In genomic region chr19:50657672-50658437, GRCh38 we compare ENCODE assay signal across 8 cellular contexts. TPM values are rescaled to one million over a fixed set of nuclear protein-coding genes. Genes with fewer than 3 reads are reported as not detected.
DNase-seq lines count a peak whose midpoint lies in the region; ATAC-seq and TF ChIP-seq lines count a peak whose summit lies in the region.

No MANE protein-coding gene starts in this region.

- peak; percentile 92 for ATAC-seq in CD8-positive, alpha-beta T cell
- ATAC-seq in HG02943 (IDR thresholded peaks at IDR 0.05; ENCODE audit: low read depth, unreplicated experiment) (peak; percentile 55), GM21515 (IDR thresholded peaks at IDR 0.05; ENCODE audit: unreplicated experiment) (no peak)

- no peaks in the 10 kb centered on the region for H3K9me2 ChIP-seq in OCI-LY7 (ENCODE audit: insufficient read depth, low read length)

- no peaks in the 10 kb centered on the region for H3K79me2 ChIP-seq in OCI-LY7 (ENCODE audit: insufficient read depth, low read depth, low read length)

- no peak for TF ChIP-seq CTCF in CD8-positive, alpha-beta T cell (IDR thresholded peaks at IDR 0.05)
- TF ChIP-seq CTCF in OCI-LY7 (conservative IDR thresholded peaks at IDR 0.05; ENCODE audit: low read length) = no peak
- TF ChIP-seq CTCF in epithelial cell of esophagus (IDR thresholded peaks at IDR 0.05; ENCODE audit: insufficient read depth, low read depth, low read length, missing control alignments) = no peak

- H3K9me3 ChIP-seq in CD8-positive, alpha-beta T cell (ENCODE audit: low read length) = no peaks in the 10 kb centered on the region
- H3K9me3 ChIP-seq in OCI-LY7 (ENCODE audit: low read length) = no peaks in the 10 kb centered on the region

- peak overlapping the region; percentile 37 for H3K27ac ChIP-seq in CD8-positive, alpha-beta T cell (ENCODE audit: low read depth, low read length)
- H3K27ac ChIP-seq in OCI-LY7 (ENCODE audit: low read depth, low read length, poor library complexity, severe bottlenecking) = peak overlapping the region; percentile 83

- intact Hi-C loops in CD8-positive, alpha-beta T cell (cut with DNase I, micrococcal nuclease) = loop anchor here in 1 of 2 experiments (2.0 kb wide), 1 partner anchor 67 kb away; no protein-coding TSS in a partner anchor
- intact Hi-C loops in OCI-LY7 (cut with micrococcal nuclease; ENCODE audit: unreplicated experiment) = loop anchor here (2.0 to 5.0 kb wide), 2 partner anchors 67 to 291 kb away; partner anchors contain the start of gene NAPSA

- H2AFZ ChIP-seq in OCI-LY7 (ENCODE audit: low read length) = peak overlapping the region; percentile 80; the same call in 1 of the 2 replicates

- POLR2A ChIA-PET in CD8-positive, alpha-beta T cell (lab: Charles Lee) = no interaction called here
- POLR2A ChIA-PET in OCI-LY7 (lab: Charles Lee) = no interaction called here

- H3K4me3 Mint-ChIP-seq in CD8-positive, alpha-beta T cell = peak overlapping the region; percentile 72

- CTCF ChIA-PET in CD8-positive, alpha-beta T cell (lab: Charles Lee) = no interaction called here
- CTCF ChIA-PET in OCI-LY7 (lab: Charles Lee; ENCODE audit: unreplicated experiment) = interaction anchor here (0.6 kb wide), 2 partner anchors 19 to 341 kb away, joined by 7 read pairs; no protein-coding TSS in a partner anchor

- DNase-seq in CD8-positive, alpha-beta T cell = peak; percentile 54 to 90 (median 69)
- DNase-seq in OCI-LY7 (ENCODE audit: low spot score) (peak; percentile 98), activated T-cell treated with anti-CD3 and anti-CD28 coated beads for 48 hours (ENCODE audit: low read depth) (peak; percentile 91), epithelial cell of esophagus (ENCODE audit: low read depth) (peak; percentile 43), middle frontal gyrus (ENCODE audit: extremely low spot score, low spot score) (peak; percentile 96)
- peak; percentile 84 to 89 for DNase-seq in stimulated activated CD8-positive, alpha-beta memory T cell treated with anti-CD3 and anti-CD28 coated beads, Interleukin-2, amount 100 ng/mL, for 48 hours (ENCODE audit: low read depth in 2 of 2)

- TSS peak; percentile 94 for BruUV-seq in OCI-LY7 (replicated peaks; lab: Mats Ljungman, UMichigan)

- H3K27me3 ChIP-seq in CD8-positive, alpha-beta T cell (ENCODE audit: insufficient read depth, low read length) = no peaks in the 10 kb centered on the region

- no peaks in the 10 kb centered on the region for H3K36me3 ChIP-seq in CD8-positive, alpha-beta T cell (ENCODE audit: insufficient read depth, low read length)
- H3K36me3 ChIP-seq in OCI-LY7 (ENCODE audit: insufficient read depth, low read length) = no peaks in the 10 kb centered on the region

- H3K9me3 Mint-ChIP-seq in CD8-positive, alpha-beta T cell = peaks cover 21% of the 10 kb centered on the region

- peaks cover 15% of the 10 kb centered on the region for H3K4me1 ChIP-seq in CD8-positive, alpha-beta T cell (ENCODE audit: insufficient read depth, low read length)
- H3K4me1 ChIP-seq in OCI-LY7 (ENCODE audit: insufficient read depth, low read length, poor library complexity, severe bottlenecking) = peaks cover 22% of the 10 kb centered on the region

- H3K27me3 Mint-ChIP-seq in CD8-positive, alpha-beta T cell (ENCODE audit: low read depth) = peaks cover 74% of the 10 kb centered on the region

- H4K20me1 ChIP-seq in OCI-LY7 (ENCODE audit: insufficient read depth, low read length) = no peaks in the 10 kb centered on the region

- peaks cover 18% of the 10 kb centered on the region for H3K4me1 Mint-ChIP-seq in CD8-positive, alpha-beta T cell (ENCODE audit: low read depth)

- H3K27ac Mint-ChIP-seq in CD8-positive, alpha-beta T cell = no peak overlapping the region

- H3K4me2 ChIP-seq in OCI-LY7 (ENCODE audit: low read length) = peak overlapping the region; percentile 75

- H3K4me3 ChIP-seq in CD8-positive, alpha-beta T cell (ENCODE audit: low read depth, low read length) = peak overlapping the region; percentile 50
- H3K4me3 ChIP-seq in OCI-LY7 (ENCODE audit: low read depth, low read length, poor library complexity, severe bottlenecking) (peak overlapping the region; percentile 70), epithelial cell of esophagus (ENCODE audit: low read length) (no peak overlapping the region)

- H3K36me3 Mint-ChIP-seq in CD8-positive, alpha-beta T cell = no peaks in the 10 kb centered on the region

RNA-seq across cellular contexts. Expression of gene C19orf81, which starts 8.6 kb away (rescaled TPM):
- not detected for total RNA-seq in CD8-positive, alpha-beta T cell
- total RNA-seq in OCI-LY7 (2014; rRNA removed; shearing (Covaris generic)) = 15.2 and 20.0 TPM in 2 replicates
- total RNA-seq in OCI-LY7 (2022) = 11.4 and 14.2 TPM in 2 replicates

RNA-seq across cellular contexts. Expression of gene SYT3, which starts 18.2 kb away (rescaled TPM):
- total RNA-seq in CD8-positive, alpha-beta T cell = under 1 TPM in 1 of 2 experiments, not detected in 1; 0.28 TPM
- total RNA-seq in OCI-LY7 (2014; rRNA removed; shearing (Covaris generic)) = 0.16 TPM in 1 of 2 replicates, not detected in the other
- total RNA-seq in OCI-LY7 (2022) = 0.17 and 0.33 TPM in 2 replicates

Comparison
In these comparisons a context has a peak if more than half of its experiments do, and no peak if none do; other contexts are left out.
1. DNase-seq: peak in every context shown above with its lines; median percentile 98 in OCI-LY7; 96 in middle frontal gyrus; 91 in activated T-cell treated with anti-CD3 and anti-CD28 coated beads for 48 hours; 86 in stimulated activated CD8-positive, alpha-beta memory T cell treated with anti-CD3 and anti-CD28 coated beads, Interleukin-2, amount 100 ng/mL, for 48 hours; 69 in CD8-positive, alpha-beta T cell; 43 in epithelial cell of esophagus.
2. RNA of gene C19orf81, which starts 8.6 kb away (total RNA-seq): 11.4 to 20.0 TPM in OCI-LY7; not detected in CD8-positive, alpha-beta T cell; every median in the first group is over 4 times any median in the second.